11 cellular contexts compared by ENCODE assay signal in genomic region chr14:89444044-89444443, GRCh38. TPM values are rescaled to one million over a fixed set of nuclear protein-coding genes. Genes with fewer than 3 reads are reported as not detected.
DNase-seq lines count a peak whose midpoint lies in the region; ATAC-seq, FAIRE-seq and TF ChIP-seq lines count a peak whose summit lies in the region.
"Had no signal": no experiment of that assay in that cellular context is flagged by ENCODE, and none has a peak within 500 bp of the region (broad histone marks: within the 10 kb centered on the region; RNA-seq: fewer than 3 reads in every experiment).

No MANE protein-coding gene starts in this region.

- intact Hi-C loops in OCI-LY7 (cut with micrococcal nuclease; ENCODE audit: unreplicated experiment), result loop anchor here (2.0 kb wide), 1 partner anchor 13 kb away; no protein-coding TSS in a partner anchor
- intact Hi-C loops in GM12878 (cut with micrococcal nuclease; ENCODE audit: unreplicated experiment), result no loop called here

- H3K9me3 ChIP-seq in OCI-LY7 (ENCODE audit: low read length) (no peaks in the 10 kb centered on the region), GM12878 (replicated peaks; ENCODE audit: control insufficient read depth, insufficient read depth, low read length) (no peaks in the 10 kb centered on the region), MG63 (no peaks in the 10 kb centered on the region)

- in situ Hi-C loops in GM12878 (cut with MboI), result loop anchor here (25.0 kb wide), 1 partner anchor 407 kb away; no protein-coding TSS in a partner anchor

- peak overlapping the region; percentile 14 for H3K4me3 ChIP-seq in OCI-LY7 (ENCODE audit: low read depth, low read length, poor library complexity, severe bottlenecking)
- no peak overlapping the region for H3K4me3 ChIP-seq in GM12878
- no peak overlapping the region for H3K4me3 ChIP-seq in MG63

- H4K20me1 ChIP-seq in OCI-LY7 (ENCODE audit: insufficient read depth, low read length) (no peaks in the 10 kb centered on the region), GM12878 (ENCODE audit: control insufficient read depth, insufficient read depth) (no peaks in the 10 kb centered on the region)

- no peaks in the 10 kb centered on the region for H3K27me3 ChIP-seq in GM12878 (replicated peaks in 1 of 2; ENCODE audit: control insufficient read depth in 2 of 2, insufficient read depth in 2 of 2, low read length in 1 of 2)
- H3K27me3 ChIP-seq in MG63, result no peaks in the 10 kb centered on the region

- no peak for TF ChIP-seq CTCF in OCI-LY7 (conservative IDR thresholded peaks at IDR 0.05; ENCODE audit: low read length)
- no peak for TF ChIP-seq CTCF in GM12878 (IDR thresholded peaks at IDR 0.05 in 2 of 3, conservative IDR thresholded peaks at IDR 0.05 in 1 of 3; ENCODE audit: control insufficient read depth in 2 of 3, extremely low read depth in 1 of 3, insufficient read depth in 1 of 3, low read depth in 3 of 3, low read length in 3 of 3)

- no peak for TF ChIP-seq RAD21 in GM12878 (IDR thresholded peaks at IDR 0.05; ENCODE audit: insufficient read depth, low read depth, low read length)

- H3K36me3 ChIP-seq in OCI-LY7 (ENCODE audit: insufficient read depth, low read length) (no peaks in the 10 kb centered on the region), GM12878 (ENCODE audit: control insufficient read depth in 2 of 2, insufficient read depth in 2 of 2, low read length in 1 of 2) (no peaks in the 10 kb centered on the region), MG63 (no peaks in the 10 kb centered on the region)

- DNase-seq in OCI-LY7 (ENCODE audit: low spot score), result peak; percentile 45
- no peak for DNase-seq in GM12878 (ENCODE audit: low read depth, low spot score)
- DNase-seq in stimulated activated CD4-positive, alpha-beta T cell treated with anti-CD3 and anti-CD28 coated beads, TNF-alpha, amount 100 ng/mL, for 4 hours (ENCODE audit: low read depth in 3 of 3), result peak in 2 of 3 experiments; percentile 26 to 27
- no peak for DNase-seq in middle frontal gyrus (ENCODE audit: extremely low spot score, low spot score)
- DNase-seq in MG63, result no peak
- DNase-seq: left colon, NCI-H187, retina, SW 1271 had no signal

- H2AFZ ChIP-seq in OCI-LY7 (ENCODE audit: low read length) (no peak overlapping the region; the same call in 1 of the 2 replicates), GM12878 (ENCODE audit: control insufficient read depth, low read depth, low read length) (no peak overlapping the region)

- no peaks in the 10 kb centered on the region for H3K9me2 ChIP-seq in OCI-LY7 (ENCODE audit: insufficient read depth, low read length)

- POLR2A ChIA-PET in OCI-LY7 (lab: Charles Lee) (interaction anchor here (0.6 to 2.2 kb wide), 9 partner anchors 9 to 218 kb away, joined by 3 to 17 read pairs (median 4); no protein-coding TSS in a partner anchor), GM12878 (lab: Charles Lee) (interaction anchor here (0.5 to 1.0 kb wide), 5 partner anchors 11 to 170 kb away, joined by 3 to 7 read pairs (median 4); no protein-coding TSS in a partner anchor)

- H3K4me1 ChIP-seq in OCI-LY7 (ENCODE audit: insufficient read depth, low read length, poor library complexity, severe bottlenecking), result peaks cover 62% of the 10 kb centered on the region
- peaks cover 24% of the 10 kb centered on the region for H3K4me1 ChIP-seq in GM12878 (ENCODE audit: control insufficient read depth, insufficient read depth, low read length)

- peak overlapping the region; percentile 56 for H3K4me2 ChIP-seq in OCI-LY7 (ENCODE audit: low read length)
- peak overlapping the region; percentile 41; the same call in 1 of the 2 replicates for H3K4me2 ChIP-seq in GM12878 (ENCODE audit: control insufficient read depth, insufficient read depth)

- RAD21 ChIA-PET in GM12878 (lab: Charles Lee; ENCODE audit: unreplicated experiment), result interaction anchor here (0.7 to 2.2 kb wide), 4 partner anchors 14 to 138 kb away, joined by 3 to 12 read pairs (median 5); no protein-coding TSS in a partner anchor

- BruUV-seq in OCI-LY7 (replicated peaks; lab: Mats Ljungman, UMichigan), result no TSS peak
- no TSS peak for BruUV-seq in GM12878 (replicated peaks; lab: Mats Ljungman, UMichigan)

- H3K27ac ChIP-seq in OCI-LY7 (ENCODE audit: low read depth, low read length, poor library complexity, severe bottlenecking) (peak overlapping the region; percentile 74), GM12878 (ENCODE audit: control insufficient read depth, insufficient read depth) (peak overlapping the region; percentile 62)

- WGBS in GM12878 (ENCODE audit: insufficient coverage, insufficient replicate concordance, low lambda C conversion rate, missing lambda C conversion rate), result 9% methylated on average over 3 of the region's 3 CpGs

- no peak for TF ChIP-seq POLR2A in GM12878 (IDR thresholded peaks at IDR 0.05; ENCODE audit: low read depth, low read length)

- SMC1A ChIA-PET in GM12878 (lab: Charles Lee; ENCODE audit: uncharacterized antibody, unreplicated experiment), result interaction anchor here (0.6 to 2.3 kb wide), 9 partner anchors 11 to 279 kb away, joined by 3 to 13 read pairs (median 5); no protein-coding TSS in a partner anchor

- H3K79me2 ChIP-seq in OCI-LY7 (ENCODE audit: insufficient read depth, low read depth, low read length), result no peaks in the 10 kb centered on the region
- H3K79me2 ChIP-seq in GM12878 (ENCODE audit: control insufficient read depth, insufficient read depth, low read length), result no peaks in the 10 kb centered on the region; the same call in 1 of the 2 replicates

- 0 out of 4 replicates have a peak, but pooled peaks of 1 of the 2 experiments have one; percentile 28 for TF ChIP-seq EP300 in GM12878 (IDR thresholded peaks at IDR 0.05; ENCODE audit: borderline replicate concordance in 1 of 2, control insufficient read depth in 1 of 2, low read depth in 2 of 2, low read length in 2 of 2)

- no peak overlapping the region for H3K9ac ChIP-seq in GM12878 (ENCODE audit: control insufficient read depth, insufficient read depth, low read length)

- FAIRE-seq in GM12878 (lab: Jason Lieb, UNC), result no peak

- CTCF ChIA-PET in OCI-LY7 (lab: Charles Lee; ENCODE audit: unreplicated experiment), result no interaction called here
- CTCF ChIA-PET in GM12878 (lab: Yijun Ruan, JAX), result interaction anchor here (1.0 to 1.7 kb wide), 2 partner anchors 14 to 26 kb away, joined by 3 to 6 read pairs; no protein-coding TSS in a partner anchor

- ATAC-seq in GM21381 (IDR thresholded peaks at IDR 0.05; ENCODE audit: unreplicated experiment), result peak; percentile 41
- ATAC-seq in GM12878, result peak; percentile 68
- no peak for ATAC-seq in HG03378 (IDR thresholded peaks at IDR 0.05; ENCODE audit: unreplicated experiment)
- ATAC-seq: left colon had no signal

TF ChIP-seq in GM12878, 131 proteins besides CTCF, POLR2A, EP300 and RAD21 (continues in another document):
- no peak for TF ChIP-seq ATF3 (IDR thresholded peaks at IDR 0.05; ENCODE audit: borderline replicate concordance, extremely low read depth, low read depth, low read length)
- TF ChIP-seq RELA (IDR thresholded peaks at IDR 0.05; ENCODE audit: borderline replicate concordance, partially characterized antibody), result no peak
- peak; percentile 78 for TF ChIP-seq SPI1 (IDR thresholded peaks at IDR 0.05; ENCODE audit: borderline replicate concordance, insufficient read depth, low read depth, low read length)
- peak in 1 of 2 experiments; percentile 67; a peak in 1 of 4 replicates for TF ChIP-seq ETV6 (conservative IDR thresholded peaks at IDR 0.05 in 1 of 2, IDR thresholded peaks at IDR 0.05 in 1 of 2; ENCODE audit: borderline replicate concordance in 1 of 2, low read depth in 1 of 2)
- 0 out of 2 replicates have a peak, but pooled peaks have one; percentile 21 for TF ChIP-seq RELB (IDR thresholded peaks at IDR 0.05; ENCODE audit: low read depth)

RNA-seq across cellular contexts. Expression of gene FOXN3, which starts 27.0 kb away (rescaled TPM):
- 54.8 and 77.7 TPM in 2 replicates for total RNA-seq in OCI-LY7 (2014; rRNA removed; shearing (Covaris generic))
- total RNA-seq in OCI-LY7 (2022), result 102 and 108 TPM in 2 replicates
- total RNA-seq in GM12878 (2013; cell fraction: nucleolus; rRNA removed), result 112 and 136 TPM in 2 replicates
- 41.7 and 42.0 TPM in 2 replicates for total RNA-seq in GM12878 (2014; rRNA removed)
- 32.5 and 33.8 TPM in 2 replicates for total RNA-seq in GM12878 (2014; rRNA removed; fragmentation: Illumina TruSeq; extraction: Trizol)
- 66.1 and 68.9 TPM in 2 replicates for total RNA-seq in GM12878 (2021)
- polyA plus RNA-seq in GM12878 (2011; ENCODE audit: low read depth), result 19.9 TPM
- 21.5 and 25.6 TPM in 2 replicates for polyA plus RNA-seq in GM12878 (2011; rRNA removed)
- 21.5 and 21.7 TPM in 2 replicates for polyA plus RNA-seq in GM12878 (2011; cell fraction: cytosol; rRNA removed)
- 17.3 and 21.5 TPM in 2 replicates for polyA plus RNA-seq in GM12878 (2011; cell fraction: nucleus; rRNA removed)
- 28.8 and 31.2 TPM in 2 replicates for polyA plus RNA-seq in GM12878 (2012)
- polyA plus RNA-seq in GM12878 (2014; fragmentation: Illumina TruSeq; extraction: Trizol), result 43.6 and 46.8 TPM in 2 replicates
- polyA plus RNA-seq in GM12878 (2014; fragmentation: Nextera tagmentation; extraction: Ambion mirVana), result 1 to 10 TPM; 4.5 to 7.1 TPM
- polyA plus RNA-seq in GM12878 (2014; rRNA removed), result 34.5 and 38.4 TPM in 2 replicates
- polyA plus RNA-seq in GM12878 (2016; fragmentation: Nextera tagmentation; extraction: Ambion mirVana), result 10 to 100 TPM; 21.2 to 23.7 TPM
- 42.8 and 49.2 TPM in 2 replicates for polyA minus RNA-seq in GM12878 (2011; rRNA and poly(A)+ RNA removed)
- 15.0 and 20.3 TPM in 2 replicates for polyA minus RNA-seq in GM12878 (2011; cell fraction: cytosol; rRNA and poly(A)+ RNA removed)
- polyA minus RNA-seq in GM12878 (2011; cell fraction: nucleus; rRNA and poly(A)+ RNA removed), result 27.3 and 39.6 TPM in 2 replicates
- total RNA-seq in MG63 (2014; rRNA removed; shearing (Covaris generic); ENCODE audit: low replicate concordance), result 1.4 and 1.6 TPM in 2 replicates

Comparison
In these comparisons a context has a peak if more than half of its experiments do, and no peak if none do; other contexts are left out.
1. DNase-seq: peak in OCI-LY7 (single experiment) and stimulated activated CD4-positive, alpha-beta T cell treated with anti-CD3 and anti-CD28 coated beads, TNF-alpha, amount 100 ng/mL, for 4 hours (2 of 3); none in GM12878 (single experiment), middle frontal gyrus (single experiment) and MG63 (single experiment).
2. RNA of gene FOXN3, which starts 27.0 kb away (total RNA-seq): 54.8 to 108 TPM in OCI-LY7 and 32.5 to 136 TPM in GM12878; 1.4 to 1.6 TPM in MG63; every median in the first group is over 10 times any median in the second.